ENCODE assay signal across 15 cellular contexts in the genomic region with DNA sequence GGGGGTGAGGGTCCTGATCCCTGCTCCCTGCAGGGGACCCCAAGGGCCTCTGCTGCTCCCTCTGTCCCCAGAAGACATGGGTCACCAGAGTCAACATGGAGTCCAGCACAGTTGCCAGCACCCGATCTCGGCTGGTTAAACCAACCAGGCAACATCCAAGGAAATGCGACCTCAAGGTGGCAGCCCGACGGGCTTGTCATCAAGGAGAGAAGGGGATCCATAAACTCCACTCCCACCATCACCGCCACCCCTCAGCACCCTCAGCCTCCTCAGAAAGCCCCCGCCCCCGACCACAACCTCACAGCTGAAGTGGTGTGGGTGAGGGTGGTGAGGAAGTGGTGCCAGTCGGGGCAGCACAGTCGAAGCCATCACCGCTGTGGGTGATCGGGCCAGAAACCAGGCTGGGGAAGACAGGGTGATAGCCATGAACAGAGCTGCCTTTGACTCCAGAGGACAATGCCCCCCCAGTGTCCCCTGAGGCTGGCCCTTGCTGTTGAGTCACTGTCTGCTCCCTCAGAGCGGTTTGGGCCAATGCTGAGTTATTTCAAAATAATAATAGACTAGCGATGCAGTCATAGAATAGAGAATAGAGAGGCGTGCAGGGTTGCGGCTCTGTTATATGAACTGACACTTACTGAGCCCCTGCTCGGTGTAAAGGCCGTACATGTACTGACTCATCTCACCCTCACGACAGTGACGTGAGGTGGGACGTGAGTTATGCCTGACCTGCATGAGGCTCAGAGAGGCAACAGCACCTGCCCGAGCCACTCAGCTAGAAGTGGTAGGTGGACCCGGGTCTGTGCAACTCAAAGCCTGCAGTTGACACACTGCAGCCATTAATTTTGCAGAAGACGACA.
DNase-seq lines count a peak whose midpoint lies in the region; ATAC-seq and TF ChIP-seq lines count a peak whose summit lies in the region.
"Had no signal": no experiment of that assay in that cellular context is flagged by ENCODE, and none has a peak within 500 bp of the region (broad histone marks: within the 10 kb centered on the region; RNA-seq: fewer than 3 reads in every experiment).

No MANE protein-coding gene starts in this region.

- no peak overlapping the region for H3K27ac Mint-ChIP-seq in CD8-positive, alpha-beta T cell
- H3K27ac Mint-ChIP-seq: activated CD4-positive, alpha-beta T cell treated with anti-CD3 and anti-CD28 coated beads, Interleukin-2, amount 10 ng/mL, durations not matched to agents 24 days and 14 days; CD4-positive, alpha-beta memory T cell had no signal

- H3K27me3 ChIP-seq in CD8-positive, alpha-beta T cell (ENCODE audit: insufficient read depth, low read length): no peaks in the 10 kb centered on the region
- H3K27me3 ChIP-seq: adrenal gland had no signal

- no peak overlapping the region for H3K27ac ChIP-seq in CD8-positive, alpha-beta T cell (ENCODE audit: low read depth, low read length)
- H3K27ac ChIP-seq: adrenal gland, neutrophil, tibial artery had no signal

- intact Hi-C loops in CD8-positive, alpha-beta T cell (cut with DNase I, micrococcal nuclease): no loop called here
- intact Hi-C loops in head of caudate nucleus (cut with DNase I): no loop called here
- intact Hi-C loops in posterior cingulate gyrus (cut with DNase I): no loop called here

- POLR2A ChIA-PET in CD8-positive, alpha-beta T cell (lab: Charles Lee): no interaction called here

- TF ChIP-seq CTCF in CD8-positive, alpha-beta T cell (IDR thresholded peaks at IDR 0.05): no peak

- no peak overlapping the region for H3K4me3 Mint-ChIP-seq in CD8-positive, alpha-beta T cell
- H3K4me3 Mint-ChIP-seq: activated CD4-positive, alpha-beta T cell treated with anti-CD3 and anti-CD28 coated beads, Interleukin-2, amount 10 ng/mL, durations not matched to agents 24 days and 14 days had no signal

- H3K27me3 Mint-ChIP-seq in CD8-positive, alpha-beta T cell (ENCODE audit: low read depth): peaks cover 18% of the 10 kb centered on the region

- H3K9me3 Mint-ChIP-seq in CD8-positive, alpha-beta T cell: no peaks in the 10 kb centered on the region
- H3K9me3 Mint-ChIP-seq: activated CD4-positive, alpha-beta T cell treated with anti-CD3 and anti-CD28 coated beads, Interleukin-2, amount 10 ng/mL, durations not matched to agents 24 days and 14 days; CD4-positive, alpha-beta memory T cell had no signal

- peak in 1 of 7 experiments; percentile 26 for DNase-seq in CD8-positive, alpha-beta T cell
- peak; percentile 76 for DNase-seq in RPMI7951 (ENCODE audit: low read depth)
- DNase-seq in head of caudate nucleus: peak; percentile 61 to 93 (median 82)
- DNase-seq in posterior cingulate gyrus: peak in 9 of 10 donors; percentile 50 to 96 (median 78)
- DNase-seq in cerebellum (ENCODE audit: low spot score): no peak
- no peak for DNase-seq in H4 (ENCODE audit: low spot score)
- no peak for DNase-seq in HK-2 (ENCODE audit: unreplicated experiment)
- DNase-seq: activated CD4-positive, alpha-beta T cell treated with anti-CD3 and anti-CD28 coated beads, Interleukin-2, amount 10 ng/mL, durations not matched to agents 24 days and 14 days; CD4-positive, alpha-beta memory T cell; NCI-H1092 treated with DMSO at 0.1 percent for 48 hours; NCI-H69 had no signal

- peak; percentile 58 for ATAC-seq in CD8-positive, alpha-beta T cell
- ATAC-seq in HG03521 (IDR thresholded peaks at IDR 0.05; ENCODE audit: unreplicated experiment): no peak

- no peaks in the 10 kb centered on the region for H3K36me3 Mint-ChIP-seq in CD8-positive, alpha-beta T cell
- H3K36me3 Mint-ChIP-seq: CD4-positive, alpha-beta memory T cell had no signal

- no peaks in the 10 kb centered on the region for H3K4me1 ChIP-seq in CD8-positive, alpha-beta T cell (ENCODE audit: insufficient read depth, low read length)
- H3K4me1 ChIP-seq: tibial artery had no signal

- no peak overlapping the region for H3K4me3 ChIP-seq in CD8-positive, alpha-beta T cell (ENCODE audit: low read depth, low read length)
- H3K4me3 ChIP-seq: adrenal gland, tibial artery had no signal

- H3K36me3 ChIP-seq in CD8-positive, alpha-beta T cell (ENCODE audit: insufficient read depth, low read length): no peaks in the 10 kb centered on the region
- H3K36me3 ChIP-seq: adrenal gland, neutrophil, tibial artery had no signal

- CTCF ChIA-PET in CD8-positive, alpha-beta T cell (lab: Charles Lee): no interaction called here

- H3K4me1 Mint-ChIP-seq in CD8-positive, alpha-beta T cell (ENCODE audit: low read depth): peaks cover 2% of the 10 kb centered on the region
- H3K4me1 Mint-ChIP-seq: activated CD4-positive, alpha-beta T cell treated with anti-CD3 and anti-CD28 coated beads, Interleukin-2, amount 10 ng/mL, durations not matched to agents 24 days and 14 days had no signal

- H3K9me3 ChIP-seq in CD8-positive, alpha-beta T cell (ENCODE audit: low read length): no peaks in the 10 kb centered on the region
- H3K9me3 ChIP-seq: adrenal gland, neutrophil, tibial artery had no signal

Comparison
In these comparisons a context has a peak if more than half of its experiments do, and no peak if none do; other contexts are left out.
1. DNase-seq: peak in RPMI7951 (single experiment), head of caudate nucleus (42 of 42) and posterior cingulate gyrus (9 of 10); none in cerebellum (single experiment), H4 (single experiment) and HK-2 (single experiment).